In genomic region chr12:40946612-40947194, GRCh38 we compare ENCODE assay signal across 8 cellular contexts.
A peak's percentile ranks its signal among the peaks of the same experiment; 100 is the strongest.
DNase-seq lines count a peak whose midpoint lies in the region; ATAC-seq and TF ChIP-seq lines count a peak whose summit lies in the region.

No MANE protein-coding gene starts in this region.

- intact Hi-C loops in CD14-positive monocyte (cut with micrococcal nuclease), result no loop called here

- H3K9me3 Mint-ChIP-seq in CD14-positive monocyte (no peaks in the 10 kb centered on the region), endodermal cell (no peaks in the 10 kb centered on the region), osteocyte (ENCODE audit: unreplicated experiment) (no peaks in the 10 kb centered on the region)

- WGBS in endodermal cell (ENCODE audit: insufficient coverage in 1 of 2, insufficient read length in 1 of 2), 2 experiments, result 0% methylated on average over 1 of the region's 1 CpG; no CpG with 5 or more reads in 1 of the 2 experiments

- H3K27me3 ChIP-seq in endodermal cell (ENCODE audit: control insufficient read depth, insufficient read depth, low read length, poor library complexity, severe bottlenecking), result no peaks in the 10 kb centered on the region

- no peak overlapping the region for H3K27ac ChIP-seq in endodermal cell (ENCODE audit: low read depth, low read length)

- H3K27me3 Mint-ChIP-seq in CD14-positive monocyte (ENCODE audit: low read depth in 3 of 3) (no peaks in the 10 kb centered on the region), endodermal cell (ENCODE audit: insufficient read depth) (no peaks in the 10 kb centered on the region), osteocyte (ENCODE audit: unreplicated experiment) (peaks cover 9% of the 10 kb centered on the region)

- ATAC-seq in GM21786 (IDR thresholded peaks at IDR 0.05; ENCODE audit: unreplicated experiment), result peak; percentile 48
- no peak for ATAC-seq in HG03196 (IDR thresholded peaks at IDR 0.05; ENCODE audit: unreplicated experiment)
- no peak for ATAC-seq in HG02571 (IDR thresholded peaks at IDR 0.05; ENCODE audit: unreplicated experiment)

- H3K4me1 Mint-ChIP-seq in CD14-positive monocyte (no peaks in the 10 kb centered on the region), endodermal cell (no peaks in the 10 kb centered on the region), osteocyte (ENCODE audit: unreplicated experiment) (no peaks in the 10 kb centered on the region)

- TF ChIP-seq CTCF in CD14-positive monocyte (IDR thresholded peaks at IDR 0.05), result peak; percentile 68
- TF ChIP-seq CTCF in endodermal cell (conservative IDR thresholded peaks at IDR 0.05), result peak; percentile 88
- TF ChIP-seq CTCF in osteocyte (IDR thresholded peaks at IDR 0.05), result peak; percentile 70

- DNase-seq in CD14-positive monocyte (ENCODE audit: low spot score) (no peak), NCI-H82 (lab: John Stamatoyannopoulos, UW) (peak; percentile 62), endodermal cell (no peak), osteocyte (ENCODE audit: extremely low spot score, unreplicated experiment) (no peak), GM19240 (ENCODE audit: insufficient read length, low spot score) (no peak)

- no peak overlapping the region for H3K9ac ChIP-seq in endodermal cell (ENCODE audit: extremely low read depth, low read length, poor library complexity, severe bottlenecking)

- H3K36me3 Mint-ChIP-seq in CD14-positive monocyte (no peaks in the 10 kb centered on the region), endodermal cell (ENCODE audit: low read depth) (no peaks in the 10 kb centered on the region), osteocyte (ENCODE audit: unreplicated experiment) (no peaks in the 10 kb centered on the region)

- H3K4me3 Mint-ChIP-seq in CD14-positive monocyte (no peak overlapping the region), endodermal cell (no peak overlapping the region), osteocyte (ENCODE audit: unreplicated experiment) (no peak overlapping the region)

- H3K9me3 ChIP-seq in endodermal cell (ENCODE audit: control insufficient read depth, low read length), result no peaks in the 10 kb centered on the region

- H3K27ac Mint-ChIP-seq in CD14-positive monocyte (no peak overlapping the region), endodermal cell (no peak overlapping the region), osteocyte (ENCODE audit: unreplicated experiment) (no peak overlapping the region)

- H3K4me1 ChIP-seq in endodermal cell (ENCODE audit: control insufficient read depth, insufficient read depth, low read length), result no peaks in the 10 kb centered on the region

- no peak overlapping the region for H3K4me3 ChIP-seq in endodermal cell (ENCODE audit: low read length)

- H3K36me3 ChIP-seq in endodermal cell (ENCODE audit: control insufficient read depth, insufficient read depth, low read length), result no peaks in the 10 kb centered on the region
